In genomic region chr3:5226783-5227182, GRCh38 we compare ENCODE assay signal across 8 cellular contexts. TPM values are rescaled to one million over a fixed set of nuclear protein-coding genes. Genes with fewer than 3 reads are reported as not detected.
DNase-seq lines count a peak whose midpoint lies in the region.

No MANE protein-coding gene starts in this region.

- H3K4me3 ChIP-seq in skeletal muscle cell (ENCODE audit: low read depth, low read length) = no peak overlapping the region

- DNase-seq in SIG-M5 treated with dmso at 0.1 percent for 504 hours (lab: John Stamatoyannopoulos, UW; ENCODE audit: unreplicated experiment) = peak; percentile 65
- DNase-seq in SIG-M5 (lab: John Stamatoyannopoulos, UW) = no peak
- peak; percentile 42 for DNase-seq in MV-4-11 (lab: John Stamatoyannopoulos, UW)
- DNase-seq in dermis blood vessel endothelial cell = peak; percentile 53
- DNase-seq in skeletal muscle cell (ENCODE audit: low read depth) = peak; percentile 7
- DNase-seq in NCI-H1417 treated with DMSO at 0.1 percent for 48 hours (lab: John Stamatoyannopoulos, UW) = no peak
- DNase-seq in activated CD4-positive, CD25-positive, alpha-beta regulatory T cell treated with anti-CD3 and anti-CD28 coated beads, Interleukin-2, amount 50 U/mL, for 72 hours = no peak
- DNase-seq in NCI-H146 treated with DMSO at 0.1 percent for 48 hours (lab: John Stamatoyannopoulos, UW; ENCODE audit: unreplicated experiment) = no peak

RNA-seq across cellular contexts. Expression of gene EDEM1, which starts 39.3 kb away (rescaled TPM):
- total RNA-seq in dermis blood vessel endothelial cell = 18.0 and 22.9 TPM in 2 replicates

Comparison
In these comparisons a context has a peak if more than half of its experiments do, and no peak if none do; other contexts are left out.
1. DNase-seq: peak in SIG-M5 treated with dmso at 0.1 percent for 504 hours (single experiment), MV-4-11 (single experiment), dermis blood vessel endothelial cell (single experiment) and skeletal muscle cell (single experiment); none in SIG-M5 (single experiment), NCI-H1417 treated with DMSO at 0.1 percent for 48 hours (single experiment), activated CD4-positive, CD25-positive, alpha-beta regulatory T cell treated with anti-CD3 and anti-CD28 coated beads, Interleukin-2, amount 50 U/mL, for 72 hours (single experiment) and NCI-H146 treated with DMSO at 0.1 percent for 48 hours (single experiment).